In the genomic region with DNA sequence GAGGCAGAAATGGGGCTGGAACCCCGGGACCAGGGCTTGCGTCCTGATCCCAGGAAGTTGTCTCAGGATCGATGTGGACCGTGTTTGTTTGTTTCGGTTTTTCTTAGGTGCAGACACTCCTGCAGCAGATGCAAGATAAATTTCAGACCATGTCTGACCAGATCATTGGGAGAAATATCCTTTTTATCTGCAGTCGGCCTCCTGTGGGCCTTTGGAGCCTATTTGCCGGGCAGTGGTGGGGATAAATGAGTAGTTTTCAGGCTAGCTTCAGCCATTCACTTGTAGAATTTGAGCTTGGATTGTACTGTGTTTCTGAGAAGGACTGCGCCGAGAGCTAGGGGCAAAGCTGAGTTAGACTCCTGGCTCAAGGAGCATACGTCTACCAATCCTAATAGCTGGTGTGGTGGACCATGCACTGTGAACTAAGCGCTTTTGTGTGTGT, we compare ENCODE assay signal across 8 cellular contexts. TPM values are rescaled to one million over a fixed set of nuclear protein-coding genes. Genes with fewer than 3 reads are reported as not detected.
A peak's percentile ranks its signal among the peaks of the same experiment; 100 is the strongest.
DNase-seq lines count a peak whose midpoint lies in the region; ATAC-seq, FAIRE-seq and TF ChIP-seq lines count a peak whose summit lies in the region.

No MANE protein-coding gene starts in this region.

- H3K36me3 ChIP-seq in ascending aorta (peaks cover 0 to 23% of the 10 kb centered on the region in 2 donors), HepG2 (replicated peaks in 1 of 2; ENCODE audit: control insufficient read depth in 1 of 2, insufficient read depth in 2 of 2, low read length in 2 of 2) (peaks cover 1 to 21% of the 10 kb centered on the region in 2 experiments; a peak in 4 of 5 replicates), tibial artery (peaks cover 3 to 16% (median 3%) of the 10 kb centered on the region in 3 donors)

- no peak overlapping the region for H2AFZ ChIP-seq in HepG2 (ENCODE audit: low read length)

- TF ChIP-seq POLR2A in HepG2 (IDR thresholded peaks at IDR 0.05; ENCODE audit: insufficient read depth in 1 of 2, low read depth in 2 of 2, low read length in 2 of 2), result no peak

- peak overlapping the region; percentile 82 to 83 for H3K4me3 ChIP-seq in ascending aorta
- H3K4me3 ChIP-seq in HepG2 (replicated peaks in 1 of 3; ENCODE audit: insufficient read depth in 1 of 3, low read depth in 2 of 3, low read length in 3 of 3), result peak overlapping the region; percentile 87 to 98 (median 96)
- H3K4me3 ChIP-seq in tibial artery, result peak overlapping the region; percentile 98 to 100

- no peaks in the 10 kb centered on the region for H3K9me3 Mint-ChIP-seq in activated T-cell treated with anti-CD3 and anti-CD28 coated beads, Interleukin-2, amount 50 U/mL, for 4 hours

- H3K27me3 ChIP-seq in ascending aorta (no peaks in the 10 kb centered on the region), HepG2 (ENCODE audit: control insufficient read depth in 1 of 2, insufficient read depth in 2 of 2, low read length in 2 of 2) (no peaks in the 10 kb centered on the region; a peak in 2 of 5 replicates), tibial artery (no peaks in the 10 kb centered on the region)

- H3K9me3 ChIP-seq in ascending aorta, result no peaks in the 10 kb centered on the region
- H3K9me3 ChIP-seq in HepG2 (ENCODE audit: low read length), result no peaks in the 10 kb centered on the region
- H3K9me3 ChIP-seq in tibial artery, result no peaks in the 10 kb centered on the region

- TF ChIP-seq EP300 in HepG2 (IDR thresholded peaks at IDR 0.05; ENCODE audit: low read depth in 2 of 2, low read length in 2 of 2), result no peak
- TF ChIP-seq EP300 in HepG2 (CRISPR knock-in tag; IDR thresholded peaks at IDR 0.05; ENCODE audit: borderline replicate concordance), result no peak

- peak overlapping the region; percentile 82 for H3K4me2 ChIP-seq in HepG2 (ENCODE audit: low read depth, low read length)

- intact Hi-C loops in ascending aorta (cut with DNase I) (loop anchor here (5.0 kb wide), 2 partner anchors 89 to 121 kb away; a partner anchor contains a TSS), HepG2 (cut with micrococcal nuclease; ENCODE audit: unreplicated experiment) (no loop called here), tibial artery (cut with DNase I; ENCODE audit: low total_unique reads) (no loop called here)

- BruUV-seq in HepG2 (replicated peaks; lab: Mats Ljungman, UMichigan), result TSS peak; percentile 63

- WGBS in HepG2 (ENCODE audit: low lambda C conversion rate), result 2% methylated on average over 11 of the region's 11 CpGs

- no peaks in the 10 kb centered on the region for H3K27me3 Mint-ChIP-seq in activated T-cell treated with anti-CD3 and anti-CD28 coated beads, Interleukin-2, amount 50 U/mL, for 4 hours (ENCODE audit: low read depth)

- no peak for DNase-seq in activated T-cell treated with anti-CD3 and anti-CD28 coated beads, Interleukin-2, amount 50 U/mL, for 4 hours
- no peak for DNase-seq in activated T-cell treated with anti-CD3 and anti-CD28 coated beads, Interleukin-2, amount 50 U/mL, for 1 hour
- DNase-seq in ascending aorta (ENCODE audit: low spot score in 2 of 2) (no peak), HepG2 (ENCODE audit: low spot score) (no peak), tibial artery (no peak), HuH-7.5 (ENCODE audit: low spot score) (no peak)
- no peak for DNase-seq in stimulated activated CD4-positive, alpha-beta T cell treated with anti-CD3 and anti-CD28 coated beads, Interleukin-2, amount 100 ng/mL, for 48 hours

- peaks cover 25% of the 10 kb centered on the region for H3K79me2 ChIP-seq in HepG2 (ENCODE audit: insufficient read depth, low read length)

- H4K20me1 ChIP-seq in HepG2 (ENCODE audit: insufficient read depth, low read length), result peaks cover 4% of the 10 kb centered on the region

- peak overlapping the region; percentile 95 for H3K9ac ChIP-seq in HepG2 (ENCODE audit: insufficient read depth, low read depth, low read length)

- in situ Hi-C loops in HepG2 (cut with HindIII; ENCODE audit: extremely low pct_ligation_motif_present, low pct_unique_long_range_greater_than_20kb), result no loop called here

- H3K4me1 ChIP-seq in ascending aorta (peaks cover 10 to 32% of the 10 kb centered on the region in 2 donors), HepG2 (ENCODE audit: insufficient read depth, low read length) (peaks cover 49% of the 10 kb centered on the region), tibial artery (peaks cover 0 to 45% (median 27%) of the 10 kb centered on the region in 4 donors)

- peaks cover 17% of the 10 kb centered on the region for H3K36me3 Mint-ChIP-seq in activated T-cell treated with anti-CD3 and anti-CD28 coated beads, Interleukin-2, amount 50 U/mL, for 4 hours (ENCODE audit: insufficient read depth)

- CTCF ChIA-PET in HepG2 (lab: Yijun Ruan, JAX; ENCODE audit: low intra/inter-chr PET ratio, low total read pairs), result no interaction called here

- H3K4me1 Mint-ChIP-seq in activated T-cell treated with anti-CD3 and anti-CD28 coated beads, Interleukin-2, amount 50 U/mL, for 4 hours (ENCODE audit: low read depth), result peaks cover 36% of the 10 kb centered on the region

- peak overlapping the region; percentile 98 for H3K4me3 Mint-ChIP-seq in activated T-cell treated with anti-CD3 and anti-CD28 coated beads, Interleukin-2, amount 50 U/mL, for 4 hours

- TF ChIP-seq CTCF in ascending aorta (IDR thresholded peaks at IDR 0.05), result no peak
- no peak for TF ChIP-seq CTCF in HepG2 (CRISPR knock-in tag; IDR thresholded peaks at IDR 0.05)
- TF ChIP-seq CTCF in tibial artery (IDR thresholded peaks at IDR 0.05), result no peak

- POLR2A ChIA-PET in HepG2 (lab: Yijun Ruan, JAX), result interaction anchor here (1.0 kb wide), 1 partner anchor 134 kb away, joined by 3 read pairs; no protein-coding TSS in a partner anchor

- no peak for ATAC-seq in activated T-cell treated with anti-CD3 and anti-CD28 coated beads, Interleukin-2, amount 50 U/mL, for 4 hours
- ATAC-seq in HepG2 (peak; percentile 20), GM19328 (IDR thresholded peaks at IDR 0.05; ENCODE audit: unreplicated experiment) (no peak)

- no peak for FAIRE-seq in HepG2 (lab: Jason Lieb, UNC)

- H3K27ac ChIP-seq in ascending aorta (peak overlapping the region; percentile 66 to 68), HepG2 (ENCODE audit: extremely low read length, insufficient read depth, low read length) (peak overlapping the region; percentile 72), tibial artery (peak overlapping the region; percentile 85 to 88)

- TF ChIP-seq RAD21 in HepG2 (CRISPR knock-in tag; IDR thresholded peaks at IDR 0.05), result no peak

TF ChIP-seq in HepG2, 621 proteins besides CTCF, POLR2A, EP300 and RAD21 (continues in another document):
- TF ChIP-seq YEATS2 (CRISPR knock-in tag; IDR thresholded peaks at IDR 0.05; ENCODE audit: borderline replicate concordance) (peak; percentile 39; the same call in 1 of the 2 replicates), ZMYM3 (CRISPR knock-in tag; IDR thresholded peaks at IDR 0.05) (peak; percentile 54; the same call in 1 of the 2 replicates), NR2F2 (IDR thresholded peaks at IDR 0.05; ENCODE audit: borderline replicate concordance, low read depth) (0 out of 2 replicates have a peak, but pooled peaks have one; percentile 28), KDM6A (CRISPR knock-in tag; IDR thresholded peaks at IDR 0.05; ENCODE audit: low read depth) (0 out of 2 replicates have a peak, but pooled peaks have one; percentile 7), ZNF629 (CRISPR knock-in tag; conservative IDR thresholded peaks at IDR 0.05) (no peak), ELF3 (CRISPR knock-in tag; IDR thresholded peaks at IDR 0.05) (0 out of 2 replicates have a peak, but pooled peaks have one; percentile 15), SP4 (CRISPR knock-in tag; IDR thresholded peaks at IDR 0.05) (peak; percentile 29; the same call in 1 of the 2 replicates)
- TF ChIP-seq, protein P1, sequence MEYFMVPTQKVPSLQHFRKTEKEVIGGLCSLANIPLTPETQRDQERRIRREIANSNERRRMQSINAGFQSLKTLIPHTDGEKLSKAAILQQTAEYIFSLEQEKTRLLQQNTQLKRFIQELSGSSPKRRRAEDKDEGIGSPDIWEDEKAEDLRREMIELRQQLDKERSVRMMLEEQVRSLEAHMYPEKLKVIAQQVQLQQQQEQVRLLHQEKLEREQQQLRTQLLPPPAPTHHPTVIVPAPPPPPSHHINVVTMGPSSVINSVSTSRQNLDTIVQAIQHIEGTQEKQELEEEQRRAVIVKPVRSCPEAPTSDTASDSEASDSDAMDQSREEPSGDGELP (IDR thresholded peaks at IDR 0.05; ENCODE audit: borderline replicate concordance, low read depth), result 0 out of 2 replicates have a peak, but pooled peaks have one; percentile 47

RNA-seq across cellular contexts. Expression of a gene that starts 0.8 kb away (rescaled TPM):
- 10 to 100 TPM; 73.4 to 89.1 (median 78.9) TPM for total RNA-seq in activated T-cell treated with anti-CD3 and anti-CD28 coated beads, Interleukin-2, amount 50 U/mL, for 4 hours
- total RNA-seq in ascending aorta (13.5 TPM), HepG2 (2016; rRNA removed; fragmentation: Illumina TruSeq; extraction: Trizol) (292 and 469 TPM in 2 replicates)
- total RNA-seq in HepG2 (2016; cell fraction: cytosol; rRNA removed; fragmentation: Illumina TruSeq; extraction: Trizol; ENCODE audit: low read depth), result 90.0 and 120 TPM in 2 replicates
- 306 and 489 TPM in 2 replicates for total RNA-seq in HepG2 (2016; cell fraction: insoluble cytoplasmic fraction; rRNA removed; fragmentation: Illumina TruSeq; extraction: Trizol)
- 174 and 189 TPM in 2 replicates for total RNA-seq in HepG2 (2016; cell fraction: membrane; rRNA removed; fragmentation: Illumina TruSeq; extraction: Trizol)
- 120 and 128 TPM in 2 replicates for total RNA-seq in HepG2 (2016; cell fraction: nucleus; rRNA removed; fragmentation: Illumina TruSeq; extraction: Trizol)
- 209 and 249 TPM in 2 replicates for polyA plus RNA-seq in HepG2 (2011; rRNA removed)
- polyA plus RNA-seq in HepG2 (2011; cell fraction: cytosol; rRNA removed), result 65.8 and 77.6 TPM in 2 replicates
- polyA plus RNA-seq in HepG2 (2011; cell fraction: nucleus; rRNA removed), result 38.6 and 45.2 TPM in 2 replicates
- 219 and 268 TPM in 2 replicates for polyA plus RNA-seq in HepG2 (2012)
- polyA plus RNA-seq in HepG2 (2016; cell fraction: cytosol; fragmentation: Illumina TruSeq; extraction: Trizol; ENCODE audit: low read depth), result 132 and 186 TPM in 2 replicates
- 432 and 474 TPM in 2 replicates for polyA plus RNA-seq in HepG2 (2016; cell fraction: insoluble cytoplasmic fraction; fragmentation: Illumina TruSeq; extraction: Trizol; ENCODE audit: low read depth)
- polyA plus RNA-seq in HepG2 (2016; cell fraction: membrane; fragmentation: Illumina TruSeq; extraction: Trizol; ENCODE audit: low read depth), result 169 and 214 TPM in 2 replicates
- polyA plus RNA-seq in HepG2 (2016; cell fraction: nucleus; fragmentation: Illumina TruSeq; extraction: Trizol; ENCODE audit: insufficient read depth, low read depth), result 174 and 214 TPM in 2 replicates
- polyA minus RNA-seq in HepG2 (2011; rRNA and poly(A)+ RNA removed; ENCODE audit: low replicate concordance), result 34.2 and 39.9 TPM in 2 replicates
- 36.2 and 37.8 TPM in 2 replicates for polyA minus RNA-seq in HepG2 (2011; cell fraction: cytosol; rRNA and poly(A)+ RNA removed)
- 26.5 and 28.5 TPM in 2 replicates for polyA minus RNA-seq in HepG2 (2011; cell fraction: nucleus; rRNA and poly(A)+ RNA removed)
